Comparison of ENCODE assay signal across 9 cellular contexts in the genomic region with DNA sequence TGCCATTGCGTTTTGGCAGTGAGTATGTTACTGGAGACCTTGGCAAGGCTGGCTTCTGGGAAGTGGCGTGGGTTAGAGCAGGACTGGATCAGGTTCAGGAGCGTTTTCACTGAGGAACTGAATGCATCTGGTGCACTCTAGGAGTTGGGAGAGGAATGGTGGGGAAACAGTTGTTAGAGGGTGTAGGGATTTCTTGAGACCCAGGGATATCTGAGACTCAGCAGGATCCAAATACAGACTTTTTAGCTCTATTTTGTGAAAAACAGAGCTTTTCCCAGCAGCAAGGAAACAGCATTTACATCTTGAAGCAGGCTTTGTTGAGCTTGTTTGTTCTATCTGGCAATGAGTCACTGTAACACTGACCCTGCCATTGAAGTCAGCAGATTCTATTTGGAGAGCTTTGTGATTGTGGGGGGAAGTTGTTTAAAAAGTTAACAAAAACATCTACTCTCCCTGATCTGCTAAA. TPM values are rescaled to one million over a fixed set of nuclear protein-coding genes. Genes with fewer than 3 reads are reported as not detected.
A peak's percentile ranks its signal among the peaks of the same experiment; 100 is the strongest.
DNase-seq lines count a peak whose midpoint lies in the region; ATAC-seq and TF ChIP-seq lines count a peak whose summit lies in the region.
"Had no signal": no experiment of that assay in that cellular context is flagged by ENCODE, and none has a peak within 500 bp of the region (broad histone marks: within the 10 kb centered on the region; RNA-seq: fewer than 3 reads in every experiment).

No MANE protein-coding gene starts in this region.

- POLR2A ChIA-PET in naive thymus-derived CD4-positive, alpha-beta T cell (lab: Charles Lee), result interaction anchor here (0.9 kb wide), 1 partner anchor 92 kb away, joined by 3 read pairs; no protein-coding TSS in a partner anchor

- H3K4me1 Mint-ChIP-seq in naive thymus-derived CD4-positive, alpha-beta T cell, result no peaks in the 10 kb centered on the region
- H3K4me1 Mint-ChIP-seq in activated naive CD8-positive, alpha-beta T cell treated with anti-CD3 and anti-CD28 coated beads, Interleukin-2, amount 50 U/mL, for 24 hours, result no peaks in the 10 kb centered on the region

- peak; percentile 99 for DNase-seq in NCI-H2029 treated with DMSO at 0.1 percent for 48 hours (lab: John Stamatoyannopoulos, UW)
- peak; percentile 46 for DNase-seq in epithelial cell of esophagus (ENCODE audit: low read depth)
- peak; percentile 51 for DNase-seq in medulla oblongata (ENCODE audit: extremely low spot score)
- no peak for DNase-seq in naive thymus-derived CD4-positive, alpha-beta T cell
- DNase-seq in activated naive CD8-positive, alpha-beta T cell treated with anti-CD3 and anti-CD28 coated beads, Interleukin-2, amount 50 U/mL, for 24 hours, result no peak
- DNase-seq: activated T-cell treated with anti-CD3 and anti-CD28 coated beads, Interleukin-2, amount 50 U/mL, for 24 hours had no signal

- H3K4me1 ChIP-seq in thymus (ENCODE audit: control insufficient read depth, insufficient read depth, low read length), result no peaks in the 10 kb centered on the region
- no peaks in the 10 kb centered on the region for H3K4me1 ChIP-seq in naive thymus-derived CD4-positive, alpha-beta T cell (ENCODE audit: control insufficient read depth in 2 of 2, insufficient read depth in 2 of 2, low read length in 2 of 2)

- no peak overlapping the region for H3K27ac Mint-ChIP-seq in naive thymus-derived CD4-positive, alpha-beta T cell
- no peak overlapping the region for H3K27ac Mint-ChIP-seq in activated naive CD8-positive, alpha-beta T cell treated with anti-CD3 and anti-CD28 coated beads, Interleukin-2, amount 50 U/mL, for 24 hours
- H3K27ac Mint-ChIP-seq: activated T-cell treated with anti-CD3 and anti-CD28 coated beads, Interleukin-2, amount 50 U/mL, for 24 hours had no signal

- H3K27me3 Mint-ChIP-seq in naive thymus-derived CD4-positive, alpha-beta T cell, result peaks cover 6 to 14% (median 9%) of the 10 kb centered on the region in 5 donors
- H3K27me3 Mint-ChIP-seq in activated naive CD8-positive, alpha-beta T cell treated with anti-CD3 and anti-CD28 coated beads, Interleukin-2, amount 50 U/mL, for 24 hours, result peaks cover 2% of the 10 kb centered on the region

- no peak for TF ChIP-seq CTCF in epithelial cell of esophagus (IDR thresholded peaks at IDR 0.05; ENCODE audit: insufficient read depth, low read depth, low read length, missing control alignments)

- H3K4me3 Mint-ChIP-seq in naive thymus-derived CD4-positive, alpha-beta T cell, result no peak overlapping the region
- H3K4me3 Mint-ChIP-seq in activated naive CD8-positive, alpha-beta T cell treated with anti-CD3 and anti-CD28 coated beads, Interleukin-2, amount 50 U/mL, for 24 hours, result no peak overlapping the region
- H3K4me3 Mint-ChIP-seq: activated T-cell treated with anti-CD3 and anti-CD28 coated beads, Interleukin-2, amount 50 U/mL, for 24 hours had no signal

- no peaks in the 10 kb centered on the region for H3K9me3 ChIP-seq in thymus (ENCODE audit: control insufficient read depth)
- no peaks in the 10 kb centered on the region for H3K9me3 ChIP-seq in naive thymus-derived CD4-positive, alpha-beta T cell (ENCODE audit: control insufficient read depth in 2 of 3, low read length in 3 of 3)

- H3K9me3 Mint-ChIP-seq in naive thymus-derived CD4-positive, alpha-beta T cell, result no peaks in the 10 kb centered on the region
- H3K9me3 Mint-ChIP-seq in activated naive CD8-positive, alpha-beta T cell treated with anti-CD3 and anti-CD28 coated beads, Interleukin-2, amount 50 U/mL, for 24 hours, result no peaks in the 10 kb centered on the region
- H3K9me3 Mint-ChIP-seq: activated T-cell treated with anti-CD3 and anti-CD28 coated beads, Interleukin-2, amount 50 U/mL, for 24 hours had no signal

- CTCF ChIA-PET in naive thymus-derived CD4-positive, alpha-beta T cell (lab: Charles Lee), result no interaction called here

- 95% methylated on average over 3 of the region's 3 CpGs for WGBS in thymus

- intact Hi-C loops in naive thymus-derived CD4-positive, alpha-beta T cell (cut with micrococcal nuclease), result no loop called here

- no peaks in the 10 kb centered on the region for H3K27me3 ChIP-seq in thymus (ENCODE audit: control insufficient read depth, insufficient read depth)
- no peaks in the 10 kb centered on the region for H3K27me3 ChIP-seq in naive thymus-derived CD4-positive, alpha-beta T cell (ENCODE audit: control insufficient read depth in 2 of 2, insufficient read depth in 2 of 2, low read length in 2 of 2)

- no peaks in the 10 kb centered on the region for H3K36me3 ChIP-seq in thymus (ENCODE audit: control insufficient read depth, insufficient read depth)
- H3K36me3 ChIP-seq in naive thymus-derived CD4-positive, alpha-beta T cell (ENCODE audit: control insufficient read depth in 2 of 3, insufficient read depth in 3 of 3, low read length in 3 of 3), result no peaks in the 10 kb centered on the region

- H3K36me3 Mint-ChIP-seq in naive thymus-derived CD4-positive, alpha-beta T cell, result no peaks in the 10 kb centered on the region
- H3K36me3 Mint-ChIP-seq in activated naive CD8-positive, alpha-beta T cell treated with anti-CD3 and anti-CD28 coated beads, Interleukin-2, amount 50 U/mL, for 24 hours (ENCODE audit: low read depth), result no peaks in the 10 kb centered on the region

- H3K27ac ChIP-seq in thymus (ENCODE audit: low read depth), result peak overlapping the region; percentile 15
- no peak overlapping the region for H3K27ac ChIP-seq in naive thymus-derived CD4-positive, alpha-beta T cell (ENCODE audit: low read depth, low read length)

- H3K4me3 ChIP-seq in epithelial cell of esophagus (ENCODE audit: low read length), result no peak overlapping the region
- H3K4me3 ChIP-seq in thymus (ENCODE audit: low read length), result no peak overlapping the region
- H3K4me3 ChIP-seq in naive thymus-derived CD4-positive, alpha-beta T cell (ENCODE audit: low read length), result no peak overlapping the region

- no peak for ATAC-seq in HG03135 (IDR thresholded peaks at IDR 0.05; ENCODE audit: unreplicated experiment)
- ATAC-seq in HG03280 (IDR thresholded peaks at IDR 0.05; ENCODE audit: unreplicated experiment), result no peak
- no peak for ATAC-seq in naive thymus-derived CD4-positive, alpha-beta T cell
- no peak for ATAC-seq in activated naive CD8-positive, alpha-beta T cell treated with anti-CD3 and anti-CD28 coated beads, Interleukin-2, amount 50 U/mL, for 24 hours

RNA-seq across cellular contexts. Expression of a gene that starts 56.9 kb away (rescaled TPM):
- polyA plus RNA-seq in thymus, result 22.5 TPM
- total RNA-seq in naive thymus-derived CD4-positive, alpha-beta T cell, result 10 to 100 TPM; 13.8 to 42.6 (median 35.8) TPM
- 10 to 100 TPM; 24.0 to 35.2 TPM for polyA plus RNA-seq in naive thymus-derived CD4-positive, alpha-beta T cell

Comparison
In these comparisons a context has a peak if more than half of its experiments do, and no peak if none do; other contexts are left out.
1. DNase-seq: peak in NCI-H2029 treated with DMSO at 0.1 percent for 48 hours (single experiment), epithelial cell of esophagus (single experiment) and medulla oblongata (single experiment); none in naive thymus-derived CD4-positive, alpha-beta T cell (0 of 9) and activated naive CD8-positive, alpha-beta T cell treated with anti-CD3 and anti-CD28 coated beads, Interleukin-2, amount 50 U/mL, for 24 hours (single experiment).